Comparison of ENCODE assay signal across 12 cellular contexts in genomic region chr20:33091147-33091546, GRCh38. TPM values are rescaled to one million over a fixed set of nuclear protein-coding genes. Genes with fewer than 3 reads are reported as not detected.
"Had no signal": no experiment of that assay in that cellular context is flagged by ENCODE, and none has a peak within 500 bp of the region (broad histone marks: within the 10 kb centered on the region; RNA-seq: fewer than 3 reads in every experiment).

No MANE protein-coding gene starts in this region.

- H3K9me3 ChIP-seq: HAP-1 had no signal

- H3K4me3 ChIP-seq: GM23248, GM23338, HAP-1 had no signal

- H3K27ac ChIP-seq: GM23248 had no signal

- H3K4me2 ChIP-seq: GM23338 had no signal

- H3K9ac ChIP-seq: GM23248 had no signal

- ATAC-seq: GM23338, HCT116 had no signal

- H3K4me1 ChIP-seq: HAP-1 had no signal

- FAIRE-seq: H1, H54 had no signal

- DNase-seq: GM23248, GOT3, H7, H9, HCEC 1CT, HFFc6 had no signal

- H3K36me3 ChIP-seq: HAP-1 had no signal

- H2AFZ ChIP-seq: GM23248, GM23338 had no signal

RNA-seq across cellular contexts. Expression of gene BPIFB4, which starts 11.7 kb away (rescaled TPM):
- total RNA-seq: GM23248, GM23338, H1, H4, H7, H9, HFFc6 had no signal
- polyA plus RNA-seq: GM23248, GM23338, H1 had no signal

RNA-seq across cellular contexts. Expression of gene BPIFB3, which starts 37.4 kb away (rescaled TPM):
- total RNA-seq: GM23248, GM23338, H1, H4, H7, H9, HFFc6 had no signal
- polyA plus RNA-seq: GM23248, GM23338, H1 had no signal

RNA-seq across cellular contexts. Expression of gene BPIFB6, which starts 59.7 kb away (rescaled TPM):
- total RNA-seq: GM23248, GM23338, H1, H4, H7, H9, HFFc6 had no signal
- polyA plus RNA-seq: GM23248, GM23338, H1 had no signal
